Comparison of ENCODE assay signal across 1 cellular context in genomic region chr4:38856524-38857337, GRCh38.
TF ChIP-seq lines count a peak whose summit lies in the region.

TLR6 (minus strand) TSS chr4:38856817; CDS start chr4:38829473, 27,344 bp downstream.

TF ChIP-seq in WTC11, 78 proteins besides CTCF, POLR2A, EP300 and RAD21 (continued from another document):
- no peak for TF ChIP-seq ERG (CRISPR knock-in tag; IDR thresholded peaks at IDR 0.05)
- no peak for TF ChIP-seq ZNF416 (CRISPR knock-in tag; IDR thresholded peaks at IDR 0.05)
- TF ChIP-seq CDX4 (CRISPR knock-in tag; IDR thresholded peaks at IDR 0.05; ENCODE audit: borderline replicate concordance) = no peak
- TF ChIP-seq CBFB (CRISPR knock-in tag; IDR thresholded peaks at IDR 0.05; ENCODE audit: low read depth) = no peak
- TF ChIP-seq TP53 (CRISPR knock-in tag; IDR thresholded peaks at IDR 0.05) = no peak
- no peak for TF ChIP-seq RORB (CRISPR knock-in tag; IDR thresholded peaks at IDR 0.05)
- no peak for TF ChIP-seq GTF2I (CRISPR knock-in tag; conservative IDR thresholded peaks at IDR 0.05)
